ENCODE assay signal across 1 cellular context in the genomic region with DNA sequence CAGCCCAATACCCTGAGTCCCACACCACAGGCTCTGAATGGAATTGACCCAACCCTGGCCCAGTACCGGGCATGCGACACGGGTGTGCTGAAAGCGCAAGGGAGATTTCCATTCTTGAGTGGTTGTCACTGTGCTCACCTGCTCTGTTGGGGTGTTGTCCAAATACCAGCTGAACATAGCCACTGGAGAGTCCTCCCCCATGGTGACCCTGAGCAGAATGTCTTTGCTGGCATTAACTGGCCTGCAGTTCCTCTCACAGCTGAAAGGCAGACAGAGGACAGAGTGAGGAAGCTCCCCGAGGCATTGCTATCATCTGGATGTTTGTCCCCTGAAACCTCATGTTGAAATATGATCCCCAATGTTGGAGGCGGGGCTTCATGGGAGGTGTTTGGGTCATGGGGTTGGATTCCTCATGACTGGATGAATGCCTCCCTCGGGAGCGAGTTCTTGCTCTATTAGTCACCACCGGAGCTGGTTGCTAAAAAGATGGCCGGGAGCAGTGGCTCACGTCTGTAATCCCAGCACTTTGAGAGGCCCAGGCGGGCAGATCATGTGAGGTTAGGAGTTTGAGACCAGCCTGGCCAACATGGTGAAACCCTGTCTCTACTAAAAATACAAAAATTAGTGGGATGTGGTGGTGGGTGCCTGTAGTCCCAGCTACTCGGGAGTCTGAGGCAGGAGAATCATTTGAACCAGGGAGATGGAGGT.
TF ChIP-seq lines count a peak whose summit lies in the region.

No MANE protein-coding gene starts in this region.

TF ChIP-seq in HEK293, 187 proteins besides CTCF, POLR2A, EP300 and RAD21 (continued from another document):
- TF ChIP-seq, protein P1, sequence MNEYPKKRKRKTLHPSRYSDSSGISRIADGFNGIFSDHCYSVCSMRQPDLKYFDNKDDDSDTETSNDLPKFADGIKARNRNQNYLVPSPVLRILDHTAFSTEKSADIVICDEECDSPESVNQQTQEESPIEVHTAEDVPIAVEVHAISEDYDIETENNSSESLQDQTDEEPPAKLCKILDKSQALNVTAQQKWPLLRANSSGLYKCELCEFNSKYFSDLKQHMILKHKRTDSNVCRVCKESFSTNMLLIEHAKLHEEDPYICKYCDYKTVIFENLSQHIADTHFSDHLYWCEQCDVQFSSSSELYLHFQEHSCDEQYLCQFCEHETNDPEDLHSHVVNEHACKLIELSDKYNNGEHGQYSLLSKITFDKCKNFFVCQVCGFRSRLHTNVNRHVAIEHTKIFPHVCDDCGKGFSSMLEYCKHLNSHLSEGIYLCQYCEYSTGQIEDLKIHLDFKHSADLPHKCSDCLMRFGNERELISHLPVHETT (tag by site-specific recombination; IDR thresholded peaks at IDR 0.05): peak; percentile 61; the same call in 1 of the 2 replicates
- TF ChIP-seq ZNF362 (tag by site-specific recombination; IDR thresholded peaks at IDR 0.05): no peak
- no peak for TF ChIP-seq ZNF658 (tag by site-specific recombination; IDR thresholded peaks at IDR 0.05)
- no peak for TF ChIP-seq GLI4 (tag by site-specific recombination; IDR thresholded peaks at IDR 0.05)
- TF ChIP-seq, protein P2, sequence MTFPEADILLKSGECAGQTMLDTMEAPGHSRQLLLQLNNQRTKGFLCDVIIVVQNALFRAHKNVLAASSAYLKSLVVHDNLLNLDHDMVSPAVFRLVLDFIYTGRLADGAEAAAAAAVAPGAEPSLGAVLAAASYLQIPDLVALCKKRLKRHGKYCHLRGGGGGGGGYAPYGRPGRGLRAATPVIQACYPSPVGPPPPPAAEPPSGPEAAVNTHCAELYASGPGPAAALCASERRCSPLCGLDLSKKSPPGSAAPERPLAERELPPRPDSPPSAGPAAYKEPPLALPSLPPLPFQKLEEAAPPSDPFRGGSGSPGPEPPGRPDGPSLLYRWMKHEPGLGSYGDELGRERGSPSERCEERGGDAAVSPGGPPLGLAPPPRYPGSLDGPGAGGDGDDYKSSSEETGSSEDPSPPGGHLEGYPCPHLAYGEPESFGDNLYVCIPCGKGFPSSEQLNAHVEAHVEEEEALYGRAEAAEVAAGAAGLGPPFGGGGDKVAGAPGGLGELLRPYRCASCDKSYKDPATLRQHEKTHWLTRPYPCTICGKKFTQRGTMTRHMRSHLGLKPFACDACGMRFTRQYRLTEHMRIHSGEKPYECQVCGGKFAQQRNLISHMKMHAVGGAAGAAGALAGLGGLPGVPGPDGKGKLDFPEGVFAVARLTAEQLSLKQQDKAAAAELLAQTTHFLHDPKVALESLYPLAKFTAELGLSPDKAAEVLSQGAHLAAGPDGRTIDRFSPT (tag by site-specific recombination; IDR thresholded peaks at IDR 0.05): no peak
- TF ChIP-seq PRDM6 (tag by site-specific recombination; IDR thresholded peaks at IDR 0.05): no peak
- peak; percentile 31; the same call in 1 of the 2 replicates for TF ChIP-seq KLF8 (tag by site-specific recombination; IDR thresholded peaks at IDR 0.05)
- no peak for TF ChIP-seq ZNF792 (tag by site-specific recombination; IDR thresholded peaks at IDR 0.05)
- TF ChIP-seq RBAK (tag by site-specific recombination; IDR thresholded peaks at IDR 0.05): no peak
- TF ChIP-seq OSR2 (tag by site-specific recombination; IDR thresholded peaks at IDR 0.05): peak; percentile 16; the same call in 1 of the 2 replicates
- TF ChIP-seq ZNF791 (tag by site-specific recombination; IDR thresholded peaks at IDR 0.05): no peak
- TF ChIP-seq ZSCAN30 (tag by site-specific recombination; IDR thresholded peaks at IDR 0.05): no peak
- TF ChIP-seq ZNF132 (tag by site-specific recombination; IDR thresholded peaks at IDR 0.05; ENCODE audit: borderline replicate concordance): no peak
- TF ChIP-seq ZNF239 (tag by site-specific recombination; IDR thresholded peaks at IDR 0.05): no peak
- 0 out of 2 replicates have a peak, but pooled peaks have one; percentile 14 for TF ChIP-seq KLF1 (tag by site-specific recombination; IDR thresholded peaks at IDR 0.05)
- no peak for TF ChIP-seq ZNF292 (tag by site-specific recombination; IDR thresholded peaks at IDR 0.05; ENCODE audit: borderline replicate concordance, low read depth)
- no peak for TF ChIP-seq ZBTB6 (tag by site-specific recombination; IDR thresholded peaks at IDR 0.05)
